Comparison of ENCODE assay signal across 11 cellular contexts in genomic region chr17:17151541-17151940, GRCh38. TPM values are rescaled to one million over a fixed set of nuclear protein-coding genes. Genes with fewer than 3 reads are reported as not detected.
DNase-seq lines count a peak whose midpoint lies in the region; ATAC-seq, FAIRE-seq and TF ChIP-seq lines count a peak whose summit lies in the region.
"Had no signal": no experiment of that assay in that cellular context is flagged by ENCODE, and none has a peak within 500 bp of the region (broad histone marks: within the 10 kb centered on the region; RNA-seq: fewer than 3 reads in every experiment).

No MANE protein-coding gene starts in this region.

- H3K9me3 Mint-ChIP-seq in activated naive CD4-positive, alpha-beta T cell treated with anti-CD3 and anti-CD28 coated beads, Interleukin-2, amount 50 U/mL, for 72 hours, result no peaks in the 10 kb centered on the region

- no peaks in the 10 kb centered on the region for H3K27me3 ChIP-seq in layer of hippocampus (ENCODE audit: control insufficient read depth, insufficient read depth, low read length)
- H3K27me3 ChIP-seq: body of pancreas had no signal

- ATAC-seq in activated naive CD4-positive, alpha-beta T cell treated with anti-CD3 and anti-CD28 coated beads, Interleukin-2, amount 50 U/mL, for 72 hours, result no peak

- peak overlapping the region; percentile 21 for H3K27ac ChIP-seq in layer of hippocampus (ENCODE audit: low read depth, low read length)

- TF ChIP-seq CTCF in GM10266 (IDR thresholded peaks at IDR 0.05; ENCODE audit: control insufficient read depth, insufficient read depth, low read depth, missing control alignments), result no peak

- peak overlapping the region; percentile 78 to 84 for H3K27ac Mint-ChIP-seq in activated naive CD4-positive, alpha-beta T cell treated with anti-CD3 and anti-CD28 coated beads, Interleukin-2, amount 50 U/mL, for 72 hours
- H3K27ac Mint-ChIP-seq: B cell had no signal

- FAIRE-seq in urothelium cell line (lab: Jason Lieb, UNC), result no peak

- peaks cover 5 to 26% of the 10 kb centered on the region in 2 donors for H3K36me3 Mint-ChIP-seq in activated naive CD4-positive, alpha-beta T cell treated with anti-CD3 and anti-CD28 coated beads, Interleukin-2, amount 50 U/mL, for 72 hours

- no peak for DNase-seq in activated naive CD4-positive, alpha-beta T cell treated with anti-CD3 and anti-CD28 coated beads, Interleukin-2, amount 50 U/mL, for 72 hours (ENCODE audit: low spot score in 2 of 2)
- no peak for DNase-seq in activated naive CD4-positive, alpha-beta T cell treated with Interleukin-2 at 50 U/mL for 16 hours
- peak; percentile 10 for DNase-seq in amniotic epithelial cell (ENCODE audit: low read depth)
- peak; percentile 22 for DNase-seq in urothelium cell line (ENCODE audit: low spot score)
- no peak for DNase-seq in stimulated activated CD4-positive, alpha-beta T cell treated with anti-CD3 and anti-CD28 coated beads, Interleukin-2, amount 100 ng/mL, for 24 hours
- DNase-seq in GDM1 (lab: John Stamatoyannopoulos, UW), result no peak
- no peak for DNase-seq in GM10266 (ENCODE audit: extremely low spot score)
- DNase-seq: NCI-H1436 had no signal

RNA-seq across cellular contexts. Expression of gene PLD6, which starts 54.6 kb away (rescaled TPM):
- 1 to 10 TPM; 9.2 to 9.6 TPM for total RNA-seq in activated naive CD4-positive, alpha-beta T cell treated with anti-CD3 and anti-CD28 coated beads, Interleukin-2, amount 50 U/mL, for 72 hours

Comparison
In these comparisons a context has a peak if more than half of its experiments do, and no peak if none do; other contexts are left out.
1. DNase-seq: peak in amniotic epithelial cell (single experiment) and urothelium cell line (single experiment); none in activated naive CD4-positive, alpha-beta T cell treated with anti-CD3 and anti-CD28 coated beads, Interleukin-2, amount 50 U/mL, for 72 hours (0 of 2), activated naive CD4-positive, alpha-beta T cell treated with Interleukin-2 at 50 U/mL for 16 hours (single experiment), stimulated activated CD4-positive, alpha-beta T cell treated with anti-CD3 and anti-CD28 coated beads, Interleukin-2, amount 100 ng/mL, for 24 hours (0 of 2), GDM1 (single experiment) and GM10266 (single experiment).